8 cellular contexts compared by ENCODE assay signal in the genomic region with DNA sequence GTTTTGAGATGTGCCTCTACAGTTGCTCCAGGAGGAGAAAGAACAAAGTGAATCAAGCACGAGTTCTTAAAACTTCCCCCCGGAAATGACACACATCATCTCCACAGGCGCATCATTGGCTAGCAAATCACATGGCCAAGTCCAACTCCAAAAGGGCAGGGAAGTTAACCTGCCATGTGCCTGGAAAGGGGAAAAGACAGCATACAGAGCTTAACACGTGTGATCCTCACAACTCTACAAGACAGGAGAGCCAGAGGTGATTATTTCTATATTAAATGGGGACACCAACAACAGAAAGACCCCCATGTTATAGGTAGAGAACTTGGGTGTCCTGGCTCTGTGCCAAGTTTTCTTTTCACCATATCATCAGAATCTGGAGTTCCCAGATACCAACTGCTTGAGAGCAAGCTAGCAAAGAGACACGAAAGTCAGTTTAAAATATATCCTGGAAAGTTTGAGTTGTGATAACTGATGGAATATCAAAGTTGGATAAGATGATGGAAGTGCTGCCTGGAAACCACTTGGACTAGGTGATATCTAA.
"Had no signal": no experiment of that assay in that cellular context is flagged by ENCODE, and none has a peak within 500 bp of the region (broad histone marks: within the 10 kb centered on the region; RNA-seq: fewer than 3 reads in every experiment).

No MANE protein-coding gene starts in this region.

- H3K4me2 ChIP-seq: GM23338 had no signal

- H3K4me3 Mint-ChIP-seq: GM23338, H9, HFFc6 had no signal

- DNase-seq: H9, HCEC 1CT, HFFc6, IMR-90, KG1 had no signal

- H3K4me3 ChIP-seq: GM23338 had no signal

- FAIRE-seq: H1, H54 had no signal

- ATAC-seq: GM23338 had no signal

- H3K27ac Mint-ChIP-seq: GM23338, H9, HFFc6 had no signal
